8 cellular contexts compared by ENCODE assay signal in genomic region chr14:20477211-20477876, GRCh38. TPM values are rescaled to one million over a fixed set of nuclear protein-coding genes. Genes with fewer than 3 reads are reported as not detected.
DNase-seq lines count a peak whose midpoint lies in the region; ATAC-seq, FAIRE-seq and TF ChIP-seq lines count a peak whose summit lies in the region.

No MANE protein-coding gene starts in this region.

- no peak overlapping the region for H2AFZ ChIP-seq in K562 (ENCODE audit: low read depth, low read length)

- ATAC-seq in K562 (peak; percentile 70), memory B cell (ENCODE audit: low read depth) (peak; percentile 89), GM19023 (IDR thresholded peaks at IDR 0.05; ENCODE audit: unreplicated experiment) (no peak)

- CTCF ChIA-PET in K562 (lab: Yijun Ruan, JAX; ENCODE audit: low intra/inter-chr PET ratio) = no interaction called here

- peaks cover 14% of the 10 kb centered on the region for H3K79me2 ChIP-seq in K562 (ENCODE audit: control insufficient read depth, insufficient read depth, low read length)

- no peaks in the 10 kb centered on the region for H3K27me3 Mint-ChIP-seq in memory B cell

- in situ Hi-C loops in K562 (cut with MboI) = no loop called here

- H3K9me3 Mint-ChIP-seq in memory B cell = no peaks in the 10 kb centered on the region

- 0 out of 2 replicates have a peak, but pooled peaks cover 3% of the 10 kb centered on the region for H4K20me1 ChIP-seq in K562 (replicated peaks; ENCODE audit: control insufficient read depth, insufficient read depth, low read length)

- no peaks in the 10 kb centered on the region for H3K9me1 ChIP-seq in K562 (ENCODE audit: control insufficient read depth, insufficient read depth, low read length)

- no peak for TF ChIP-seq CTCF in K562 (IDR thresholded peaks at IDR 0.05 in 2 of 3, conservative IDR thresholded peaks at IDR 0.05 in 1 of 3; ENCODE audit: insufficient read depth in 2 of 3, low read depth in 1 of 3, low read length in 3 of 3)

- peaks cover 13 to 41% of the 10 kb centered on the region in 2 experiments; a peak in 4 of 5 replicates for H3K4me1 ChIP-seq in K562 (replicated peaks in 1 of 2; ENCODE audit: control insufficient read depth in 2 of 2, insufficient read depth in 2 of 2, low read length in 2 of 2)

- intact Hi-C loops in K562 (cut with micrococcal nuclease) = no loop called here

- no TSS peak for BruUV-seq in K562 (replicated peaks; lab: Mats Ljungman, UMichigan)

- peak overlapping the region; percentile 15 for H3K27ac Mint-ChIP-seq in memory B cell

- H3K9me3 ChIP-seq in K562 (replicated peaks; ENCODE audit: control insufficient read depth, insufficient read depth, low read depth, low read length) = no peaks in the 10 kb centered on the region

- TF ChIP-seq POLR2A in K562 (conservative IDR thresholded peaks at IDR 0.05) = no peak

- POLR2A ChIA-PET in K562 (lab: Yijun Ruan, JAX) = interaction anchor here (0.8 to 3.2 kb wide), 4 partner anchors 11 to 150 kb away, joined by 3 to 13 read pairs (median 4); partner anchors contain the start of genes APEX1, OSGEP and PIP4P1

- H3K27me3 ChIP-seq in K562 (ENCODE audit: control insufficient read depth in 2 of 2, insufficient read depth in 2 of 2, low read length in 2 of 2) = no peaks in the 10 kb centered on the region

- peaks cover 65% of the 10 kb centered on the region for H3K36me3 ChIP-seq in K562 (ENCODE audit: control insufficient read depth, insufficient read depth, low read length)

- peak overlapping the region; percentile 20; the same call in 1 of the 2 replicates for H3K4me2 ChIP-seq in K562 (ENCODE audit: insufficient read depth, low read length)

- peak overlapping the region in 1 of 2 experiments; percentile 15; a peak in 1 of 4 replicates for H3K9ac ChIP-seq in K562 (ENCODE audit: insufficient read depth in 1 of 2, low read depth in 2 of 2, low read length in 2 of 2)

- FAIRE-seq in K562 (lab: Jason Lieb, UNC) (peak; percentile 88), urothelium cell line (lab: Jason Lieb, UNC) (no peak)

- H3K27ac ChIP-seq in K562 (ENCODE audit: extremely low read depth, low read depth, low read length) = peak overlapping the region; percentile 26; the same call in 2 of the 3 replicates

- peak overlapping the region; percentile 41 for H3K4me3 Mint-ChIP-seq in memory B cell

- DNase-seq in DMS153 treated with DMSO at 0.1 percent for 48 hours (lab: John Stamatoyannopoulos, UW; ENCODE audit: unreplicated experiment) (peak; percentile 16), NCI-H345 treated with DMSO at 0.1 percent for 48 hours (lab: John Stamatoyannopoulos, UW; ENCODE audit: unreplicated experiment) (peak; percentile 3), K562 (ENCODE audit: extremely low read depth in 1 of 4, low spot score in 3 of 4) (peak in 2 of 4 experiments; percentile 51 to 76), memory B cell (ENCODE audit: low spot score in 2 of 2) (no peak), HT-29 (ENCODE audit: low spot score) (no peak), urothelium cell line (ENCODE audit: low spot score) (no peak), NAMALWA (ENCODE audit: low spot score) (no peak)

- H3K4me3 ChIP-seq in K562 = no peak overlapping the region

- H3K36me3 Mint-ChIP-seq in memory B cell = peaks cover 36% of the 10 kb centered on the region

- peak; percentile 42; the same call in 1 of the 2 replicates for TF ChIP-seq EP300 in K562 (IDR thresholded peaks at IDR 0.05; ENCODE audit: low read length)

- TF ChIP-seq RAD21 in K562 (CRISPR knock-in tag; conservative IDR thresholded peaks at IDR 0.05 in 1 of 2, IDR thresholded peaks at IDR 0.05 in 1 of 2) = peak in 1 of 2 experiments; percentile 23; a peak in 1 of 4 replicates

- 0% methylated on average over 1 of the region's 1 CpG for WGBS in K562 (ENCODE audit: insufficient coverage, low coverage, missing lambda C conversion rate)

- H3K4me1 Mint-ChIP-seq in memory B cell = peaks cover 18% of the 10 kb centered on the region

RNA-seq across cellular contexts. Expression of gene PNP, which starts 8.1 kb away (rescaled TPM):
- 112 and 115 TPM in 2 replicates for total RNA-seq in K562 (2011; cell fraction: chromatin; rRNA removed; ENCODE audit: low replicate concordance)
- total RNA-seq in K562 (2011; cell fraction: nucleolus; rRNA removed) = 90.6 and 93.6 TPM in 2 replicates
- 115 and 131 TPM in 2 replicates for total RNA-seq in K562 (2011; cell fraction: nucleoplasm; rRNA removed)
- total RNA-seq in K562 (2014; rRNA removed) (92.5 and 119 TPM in 2 replicates), K562 (2014; rRNA removed; fragmentation: Illumina TruSeq; extraction: Trizol) (163 and 170 TPM in 2 replicates), K562 (2015; rRNA removed; fragmentation: Illumina TruSeq; extraction: Trizol) (141 and 144 TPM in 2 replicates), K562 (2021) (119 and 130 TPM in 2 replicates)
- polyA plus RNA-seq in K562 (2011; rRNA removed) (252 and 288 TPM in 2 replicates), K562 (2014; fragmentation: Illumina TruSeq; extraction: Trizol) (198 and 208 TPM in 2 replicates), K562 (2014; fragmentation: Nextera tagmentation; extraction: Ambion mirVana) (100 to 1,000 TPM in 1 of 2 experiments, 10 to 100 TPM in 1; 96.2 to 137 TPM), K562 (2014; rRNA removed) (134 and 143 TPM in 2 replicates)
- 200 and 236 TPM in 2 replicates for polyA plus RNA-seq in K562 (2011; cell fraction: cytosol; rRNA removed)
- 141 and 192 TPM in 2 replicates for polyA plus RNA-seq in K562 (2011; cell fraction: nucleus; rRNA removed)
- 88.6 and 90.8 TPM in 2 replicates for polyA plus RNA-seq in K562 (2012)
- polyA minus RNA-seq in K562 (2011; rRNA and poly(A)+ RNA removed) = 135 and 159 TPM in 2 replicates
- polyA minus RNA-seq in K562 (2011; cell fraction: cytosol; rRNA and poly(A)+ RNA removed) = 92.7 and 94.6 TPM in 2 replicates
- 36.8 and 65.8 TPM in 2 replicates for polyA minus RNA-seq in K562 (2011; cell fraction: nucleus; rRNA and poly(A)+ RNA removed)
- 82.7 and 90.1 TPM in 2 replicates for total RNA-seq in HT-29 (2014; rRNA removed; shearing (Covaris generic))

RNA-seq across cellular contexts. Expression of gene PIP4P1, which starts 16.1 kb away (rescaled TPM):
- 39.4 and 59.8 TPM in 2 replicates for total RNA-seq in K562 (2011; cell fraction: chromatin; rRNA removed; ENCODE audit: low replicate concordance)
- total RNA-seq in K562 (2011; cell fraction: nucleolus; rRNA removed) = 44.1 and 49.7 TPM in 2 replicates
- total RNA-seq in K562 (2011; cell fraction: nucleoplasm; rRNA removed) = 51.0 and 52.4 TPM in 2 replicates
- total RNA-seq in K562 (2014; rRNA removed) (10.3 and 10.9 TPM in 2 replicates), K562 (2014; rRNA removed; fragmentation: Illumina TruSeq; extraction: Trizol) (8.6 and 10.2 TPM in 2 replicates), K562 (2015; rRNA removed; fragmentation: Illumina TruSeq; extraction: Trizol) (10.7 and 11.7 TPM in 2 replicates), K562 (2021) (15.1 and 20.9 TPM in 2 replicates)
- polyA plus RNA-seq in K562 (2011; rRNA removed) (17.7 and 30.2 TPM in 2 replicates), K562 (2014; fragmentation: Illumina TruSeq; extraction: Trizol) (14.9 and 16.6 TPM in 2 replicates), K562 (2014; fragmentation: Nextera tagmentation; extraction: Ambion mirVana) (1 to 10 TPM; 5.3 to 7.4 TPM), K562 (2014; rRNA removed) (16.0 and 18.9 TPM in 2 replicates)
- polyA plus RNA-seq in K562 (2011; cell fraction: cytosol; rRNA removed) = 20.6 and 21.5 TPM in 2 replicates
- 95.5 and 114 TPM in 2 replicates for polyA plus RNA-seq in K562 (2011; cell fraction: nucleus; rRNA removed)
- polyA plus RNA-seq in K562 (2012) = 14.4 and 21.9 TPM in 2 replicates
- polyA minus RNA-seq in K562 (2011; rRNA and poly(A)+ RNA removed) = 9.1 and 12.0 TPM in 2 replicates
- 4.4 and 6.0 TPM in 2 replicates for polyA minus RNA-seq in K562 (2011; cell fraction: cytosol; rRNA and poly(A)+ RNA removed)
- polyA minus RNA-seq in K562 (2011; cell fraction: nucleus; rRNA and poly(A)+ RNA removed) = 15.5 and 27.3 TPM in 2 replicates
- total RNA-seq in HT-29 (2014; rRNA removed; shearing (Covaris generic)) = 33.1 and 35.7 TPM in 2 replicates

RNA-seq across cellular contexts. Expression of gene APEX1, which starts 22.3 kb away (rescaled TPM):
- total RNA-seq in K562 (2011; cell fraction: chromatin; rRNA removed; ENCODE audit: low replicate concordance) = 34.9 and 40.9 TPM in 2 replicates
- total RNA-seq in K562 (2011; cell fraction: nucleolus; rRNA removed) = 31.0 and 33.6 TPM in 2 replicates
- 40.3 and 47.9 TPM in 2 replicates for total RNA-seq in K562 (2011; cell fraction: nucleoplasm; rRNA removed)
- 157 and 188 TPM in 2 replicates for total RNA-seq in K562 (2014; rRNA removed)
- total RNA-seq in K562 (2014; rRNA removed; fragmentation: Illumina TruSeq; extraction: Trizol) = 49.5 and 50.2 TPM in 2 replicates
- total RNA-seq in K562 (2015; rRNA removed; fragmentation: Illumina TruSeq; extraction: Trizol) = 54.8 and 63.8 TPM in 2 replicates
- 142 and 143 TPM in 2 replicates for total RNA-seq in K562 (2021)
- polyA plus RNA-seq in K562 (2011; rRNA removed) = 224 and 225 TPM in 2 replicates
- polyA plus RNA-seq in K562 (2011; cell fraction: cytosol; rRNA removed) = 321 and 341 TPM in 2 replicates
- polyA plus RNA-seq in K562 (2011; cell fraction: nucleus; rRNA removed) = 175 and 219 TPM in 2 replicates
- 161 and 174 TPM in 2 replicates for polyA plus RNA-seq in K562 (2012)
- polyA plus RNA-seq in K562 (2014; fragmentation: Illumina TruSeq; extraction: Trizol) = 212 and 274 TPM in 2 replicates
- polyA plus RNA-seq in K562 (2014; fragmentation: Nextera tagmentation; extraction: Ambion mirVana) = 100 to 1,000 TPM; 158 to 234 TPM
- 218 and 222 TPM in 2 replicates for polyA plus RNA-seq in K562 (2014; rRNA removed)
- polyA minus RNA-seq in K562 (2011; rRNA and poly(A)+ RNA removed) = 141 and 166 TPM in 2 replicates
- 59.7 and 65.9 TPM in 2 replicates for polyA minus RNA-seq in K562 (2011; cell fraction: cytosol; rRNA and poly(A)+ RNA removed)
- polyA minus RNA-seq in K562 (2011; cell fraction: nucleus; rRNA and poly(A)+ RNA removed) = 14.0 and 29.0 TPM in 2 replicates
- total RNA-seq in HT-29 (2014; rRNA removed; shearing (Covaris generic)) = 64.0 TPM in 2 replicates

RNA-seq across cellular contexts. Expression of gene OSGEP, which starts 22.7 kb away (rescaled TPM):
- 124 and 166 TPM in 2 replicates for total RNA-seq in K562 (2011; cell fraction: chromatin; rRNA removed; ENCODE audit: low replicate concordance)
- total RNA-seq in K562 (2011; cell fraction: nucleolus; rRNA removed) = 148 and 154 TPM in 2 replicates
- 122 and 133 TPM in 2 replicates for total RNA-seq in K562 (2011; cell fraction: nucleoplasm; rRNA removed)
- total RNA-seq in K562 (2014; rRNA removed) = 47.8 and 48.9 TPM in 2 replicates
- total RNA-seq in K562 (2014; rRNA removed; fragmentation: Illumina TruSeq; extraction: Trizol) = 35.6 and 36.9 TPM in 2 replicates
- 42.3 and 44.1 TPM in 2 replicates for total RNA-seq in K562 (2015; rRNA removed; fragmentation: Illumina TruSeq; extraction: Trizol)
- total RNA-seq in K562 (2021) = 31.4 and 39.1 TPM in 2 replicates
- polyA plus RNA-seq in K562 (2011; rRNA removed) = 49.3 and 65.2 TPM in 2 replicates
- polyA plus RNA-seq in K562 (2011; cell fraction: cytosol; rRNA removed) = 108 and 117 TPM in 2 replicates
- polyA plus RNA-seq in K562 (2011; cell fraction: nucleus; rRNA removed) = 143 and 149 TPM in 2 replicates
- polyA plus RNA-seq in K562 (2012) = 37.0 and 40.1 TPM in 2 replicates
- 31.4 and 36.4 TPM in 2 replicates for polyA plus RNA-seq in K562 (2014; fragmentation: Illumina TruSeq; extraction: Trizol)
- polyA plus RNA-seq in K562 (2014; fragmentation: Nextera tagmentation; extraction: Ambion mirVana) = 10 to 100 TPM; 32.1 to 59.2 TPM
- 51.1 and 61.1 TPM in 2 replicates for polyA plus RNA-seq in K562 (2014; rRNA removed)
- polyA minus RNA-seq in K562 (2011; rRNA and poly(A)+ RNA removed) = 73.0 and 76.7 TPM in 2 replicates
- polyA minus RNA-seq in K562 (2011; cell fraction: cytosol; rRNA and poly(A)+ RNA removed) = 25.3 and 34.6 TPM in 2 replicates
- 63.1 and 78.1 TPM in 2 replicates for polyA minus RNA-seq in K562 (2011; cell fraction: nucleus; rRNA and poly(A)+ RNA removed)
- total RNA-seq in HT-29 (2014; rRNA removed; shearing (Covaris generic)) = 44.2 and 44.5 TPM in 2 replicates

RNA-seq across cellular contexts. Expression of gene RNASE10, which starts 28.0 kb away (rescaled TPM):
- total RNA-seq in K562 (2011; cell fraction: chromatin; rRNA removed; ENCODE audit: low replicate concordance) = not detected in 2 replicates
- total RNA-seq in K562 (2011; cell fraction: nucleolus; rRNA removed) = not detected in 2 replicates
- not detected in 2 replicates for total RNA-seq in K562 (2011; cell fraction: nucleoplasm; rRNA removed)
- total RNA-seq in K562 (2014; rRNA removed) (not detected in 2 replicates), K562 (2014; rRNA removed; fragmentation: Illumina TruSeq; extraction: Trizol) (not detected in 2 replicates), K562 (2015; rRNA removed; fragmentation: Illumina TruSeq; extraction: Trizol) (0.25 TPM in 1 of 2 replicates, not detected in the other), K562 (2021) (1.9 and 2.3 TPM in 2 replicates)
- polyA plus RNA-seq in K562 (2011; rRNA removed) (not detected in 2 replicates), K562 (2014; fragmentation: Illumina TruSeq; extraction: Trizol) (not detected in 2 replicates), K562 (2014; fragmentation: Nextera tagmentation; extraction: Ambion mirVana) (not detected), K562 (2014; rRNA removed) (not detected in 2 replicates)
- polyA plus RNA-seq in K562 (2011; cell fraction: cytosol; rRNA removed) = not detected in 2 replicates
- polyA plus RNA-seq in K562 (2011; cell fraction: nucleus; rRNA removed) = not detected in 2 replicates
- 0.17 and 0.28 TPM in 2 replicates for polyA plus RNA-seq in K562 (2012)
- polyA minus RNA-seq in K562 (2011; rRNA and poly(A)+ RNA removed) = not detected in 2 replicates
- polyA minus RNA-seq in K562 (2011; cell fraction: cytosol; rRNA and poly(A)+ RNA removed) = 0.76 TPM in 1 of 2 replicates, not detected in the other
- not detected in 2 replicates for polyA minus RNA-seq in K562 (2011; cell fraction: nucleus; rRNA and poly(A)+ RNA removed)
- not detected in 2 replicates for total RNA-seq in HT-29 (2014; rRNA removed; shearing (Covaris generic))

Comparison
In these comparisons a context has a peak if more than half of its experiments do, and no peak if none do; other contexts are left out.
1. DNase-seq: peak in DMS153 treated with DMSO at 0.1 percent for 48 hours (single experiment) and NCI-H345 treated with DMSO at 0.1 percent for 48 hours (single experiment); none in memory B cell (0 of 2), HT-29 (single experiment), urothelium cell line (single experiment) and NAMALWA (single experiment).